30 cellular contexts compared by ENCODE assay signal in genomic region chr5:156124713-156125112, GRCh38.
"Had no signal": no experiment of that assay in that cellular context is flagged by ENCODE, and none has a peak within 500 bp of the region (broad histone marks: within the 10 kb centered on the region; RNA-seq: fewer than 3 reads in every experiment).

No MANE protein-coding gene starts in this region.

- H3K27me3 Mint-ChIP-seq: activated B cell treated with CpG ODN at 0.5 μM for 24 hours; activated naive CD4-positive, alpha-beta T cell treated with anti-CD3 and anti-CD28 coated beads, Interleukin-2, amount 10 ng/mL, durations not matched to agents 7 days and 5 days; activated naive CD8-positive, alpha-beta T cell treated with anti-CD3 and anti-CD28 coated beads, Interleukin-2, amount 10 ng/mL, durations not matched to agents 7 days and 5 days had no signal

- H3K36me3 Mint-ChIP-seq: activated naive CD4-positive, alpha-beta T cell treated with anti-CD3 and anti-CD28 coated beads, Interleukin-2, amount 10 ng/mL, durations not matched to agents 7 days and 5 days; activated naive CD4-positive, alpha-beta T cell treated with anti-CD3 and anti-CD28 coated beads, Interleukin-2, amount 50 U/mL, for 72 hours; activated naive CD8-positive, alpha-beta T cell treated with anti-CD3 and anti-CD28 coated beads, Interleukin-2, amount 10 ng/mL, durations not matched to agents 7 days and 5 days; brain had no signal

- ATAC-seq: activated CD4-positive, CD25-positive, alpha-beta regulatory T cell treated with anti-CD3 and anti-CD28 coated beads, Interleukin-2, amount 50 U/mL, for 24 hours; activated naive CD4-positive, alpha-beta T cell treated with anti-CD3 and anti-CD28 coated beads, Interleukin-2, amount 50 U/mL, for 72 hours; activated T-cell treated with anti-CD3 and anti-CD28 coated beads, Interleukin-2, amount 50 U/mL, for 72 hours; gastroesophageal sphincter; T-helper 17 cell had no signal

- H3K4me3 Mint-ChIP-seq: activated B cell treated with CpG ODN at 0.5 μM for 24 hours; activated CD4-positive, alpha-beta memory T cell treated with anti-CD3 and anti-CD28 coated beads, Interleukin-2, amount 10 ng/mL, durations not matched to agents 7 days and 5 days; activated CD4-positive, alpha-beta T cell treated with anti-CD3 and anti-CD28 coated beads, Interleukin-2, amount 10 ng/mL, durations not matched to agents 7 days and 5 days; activated naive CD4-positive, alpha-beta T cell treated with anti-CD3 and anti-CD28 coated beads, Interleukin-2, amount 10 ng/mL, durations not matched to agents 7 days and 5 days; activated naive CD8-positive, alpha-beta T cell treated with anti-CD3 and anti-CD28 coated beads, Interleukin-2, amount 10 ng/mL, durations not matched to agents 7 days and 5 days; activated T-cell treated with anti-CD3 and anti-CD28 coated beads, Interleukin-2, amount 50 U/mL, for 24 hours; activated T-cell treated with anti-CD3 and anti-CD28 coated beads, Interleukin-2, amount 50 U/mL, for 72 hours; brain; T-helper 17 cell; T-helper 2 cell treated with Interferon-gamma antibody and Interleukin-4, amounts not matched to agents 5 μg/mL and 100 μg/mL, for 36 hours had no signal

- H3K4me1 Mint-ChIP-seq: activated B cell treated with CpG ODN at 0.5 μM for 24 hours; activated CD4-positive, alpha-beta memory T cell treated with anti-CD3 and anti-CD28 coated beads, Interleukin-2, amount 10 ng/mL, durations not matched to agents 7 days and 5 days; activated CD4-positive, alpha-beta T cell treated with anti-CD3 and anti-CD28 coated beads, Interleukin-2, amount 10 ng/mL, durations not matched to agents 7 days and 5 days; activated naive CD4-positive, alpha-beta T cell treated with anti-CD3 and anti-CD28 coated beads, Interleukin-2, amount 10 ng/mL, durations not matched to agents 7 days and 5 days; activated naive CD8-positive, alpha-beta T cell treated with anti-CD3 and anti-CD28 coated beads, Interleukin-2, amount 10 ng/mL, durations not matched to agents 7 days and 5 days; T-helper 17 cell had no signal

- DNase-seq: activated B cell treated with CpG ODN at 0.5 μM for 24 hours; activated CD4-positive, alpha-beta memory T cell treated with anti-CD3 and anti-CD28 coated beads, Interleukin-2, amount 10 ng/mL, durations not matched to agents 7 days and 5 days; activated CD4-positive, alpha-beta T cell treated with anti-CD3 and anti-CD28 coated beads, Interleukin-2, amount 10 ng/mL, durations not matched to agents 7 days and 5 days; activated CD4-positive, alpha-beta T cell treated with anti-CD3 and anti-CD28 coated beads, Interleukin-2, amount 50 U/mL, for 4 hours; activated CD8-positive, alpha-beta memory T cell treated with anti-CD3 and anti-CD28 coated beads, Interleukin-2, amount 50 U/mL, for 48 hours; activated gamma-delta T cell; activated naive CD4-positive, alpha-beta T cell; activated naive CD4-positive, alpha-beta T cell treated with anti-CD3 and anti-CD28 coated beads, Interleukin-2, amount 10 ng/mL, durations not matched to agents 7 days and 5 days; activated naive CD8-positive, alpha-beta T cell treated with anti-CD3 and anti-CD28 coated beads, Interleukin-2, amount 10 ng/mL, durations not matched to agents 7 days and 5 days; activated T-cell treated with anti-CD3 and anti-CD28 coated beads for 4 hours; activated T-cell treated with anti-CD3 and anti-CD28 coated beads, Interleukin-2, amount 50 U/mL, for 24 hours; activated T-cell treated with anti-CD3 and anti-CD28 coated beads, Interleukin-2, amount 50 U/mL, for 72 hours; central memory CD4-positive, alpha-beta T cell; cerebellar nuclear complex; colonic mucosa; effector CD8-positive, alpha-beta T cell; esophagus squamous epithelium; foreskin melanocyte; T-helper 1 cell; T-helper 17 cell; T1000; WERI-Rb-1 had no signal

- H3K27ac Mint-ChIP-seq: activated B cell treated with CpG ODN at 0.5 μM for 24 hours; activated CD4-positive, alpha-beta memory T cell treated with anti-CD3 and anti-CD28 coated beads, Interleukin-2, amount 10 ng/mL, durations not matched to agents 7 days and 5 days; activated CD4-positive, alpha-beta T cell treated with anti-CD3 and anti-CD28 coated beads, Interleukin-2, amount 10 ng/mL, durations not matched to agents 7 days and 5 days; activated naive CD4-positive, alpha-beta T cell treated with anti-CD3 and anti-CD28 coated beads, Interleukin-2, amount 10 ng/mL, durations not matched to agents 7 days and 5 days; activated naive CD4-positive, alpha-beta T cell treated with anti-CD3 and anti-CD28 coated beads, Interleukin-2, amount 50 U/mL, for 72 hours; activated naive CD8-positive, alpha-beta T cell treated with anti-CD3 and anti-CD28 coated beads, Interleukin-2, amount 10 ng/mL, durations not matched to agents 7 days and 5 days; activated T-cell treated with anti-CD3 and anti-CD28 coated beads, Interleukin-2, amount 50 U/mL, for 24 hours; activated T-cell treated with anti-CD3 and anti-CD28 coated beads, Interleukin-2, amount 50 U/mL, for 72 hours; brain; T-helper 17 cell; T-helper 2 cell treated with Interferon-gamma antibody and Interleukin-4, amounts not matched to agents 5 μg/mL and 100 μg/mL, for 36 hours had no signal

- H3K9me3 Mint-ChIP-seq: activated B cell treated with CpG ODN at 0.5 μM for 24 hours; activated CD4-positive, alpha-beta memory T cell treated with anti-CD3 and anti-CD28 coated beads, Interleukin-2, amount 10 ng/mL, durations not matched to agents 7 days and 5 days; activated CD4-positive, alpha-beta T cell treated with anti-CD3 and anti-CD28 coated beads, Interleukin-2, amount 10 ng/mL, durations not matched to agents 7 days and 5 days; activated naive CD4-positive, alpha-beta T cell treated with anti-CD3 and anti-CD28 coated beads, Interleukin-2, amount 10 ng/mL, durations not matched to agents 7 days and 5 days; activated naive CD8-positive, alpha-beta T cell treated with anti-CD3 and anti-CD28 coated beads, Interleukin-2, amount 10 ng/mL, durations not matched to agents 7 days and 5 days; activated T-cell treated with anti-CD3 and anti-CD28 coated beads, Interleukin-2, amount 50 U/mL, for 24 hours; activated T-cell treated with anti-CD3 and anti-CD28 coated beads, Interleukin-2, amount 50 U/mL, for 72 hours; brain; T-helper 2 cell treated with Interferon-gamma antibody and Interleukin-4, amounts not matched to agents 5 μg/mL and 100 μg/mL, for 36 hours had no signal

- H3K4me3 ChIP-seq: ascending aorta, breast epithelium, cardiac muscle cell, colonic mucosa, esophagus squamous epithelium, gastroesophageal sphincter had no signal
